ENCODE assay signal across 1 cellular context in the genomic region with DNA sequence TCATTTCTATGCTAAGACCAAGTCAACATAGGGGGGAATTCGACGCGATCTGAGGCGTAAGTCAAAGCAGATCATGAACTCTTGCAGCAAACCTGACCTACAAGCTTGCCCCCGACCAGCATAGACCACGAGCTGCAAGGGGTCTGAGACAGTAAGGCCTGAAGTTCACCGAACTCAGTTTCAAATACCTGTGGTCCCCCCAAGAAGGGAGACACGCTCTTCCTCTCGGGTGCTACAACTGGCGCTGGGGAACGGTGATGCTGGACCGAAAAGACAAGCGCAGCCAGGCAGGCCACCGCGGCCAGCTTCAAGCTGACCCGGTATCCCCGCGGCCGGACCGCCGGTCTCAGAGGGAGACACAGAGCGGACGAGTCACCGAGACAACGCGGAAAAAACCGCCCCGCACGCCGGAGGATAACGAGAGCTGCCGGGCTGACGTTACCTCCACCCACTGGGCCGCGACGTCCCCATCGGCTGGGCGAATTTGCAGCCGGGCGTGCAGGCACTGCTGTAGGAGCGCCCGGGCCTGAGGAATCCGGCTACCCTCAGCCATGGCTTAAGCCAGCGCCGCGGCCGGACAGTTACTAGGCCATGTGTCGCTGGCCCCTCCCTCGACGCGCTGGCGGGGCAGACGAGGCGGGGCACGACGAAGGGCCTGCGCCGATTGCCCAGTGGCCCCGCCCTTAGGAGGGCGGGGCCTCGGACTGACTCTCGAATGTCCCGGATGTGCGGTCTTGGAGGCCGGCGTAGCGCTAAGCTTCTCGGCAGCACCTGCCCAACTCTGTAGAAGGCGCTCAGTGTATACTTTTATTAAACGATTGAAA.
A peak's percentile ranks its signal among the peaks of the same experiment; 100 is the strongest.
TF ChIP-seq lines count a peak whose summit lies in the region.

A gene (minus strand): TSS at position 666 of the 824 bp plus-strand sequence. CDS start 113 bp downstream, at position 553.

TF ChIP-seq in WTC11, 78 proteins besides CTCF, POLR2A, EP300 and RAD21 (continued from another document):
- TF ChIP-seq, protein P1, sequence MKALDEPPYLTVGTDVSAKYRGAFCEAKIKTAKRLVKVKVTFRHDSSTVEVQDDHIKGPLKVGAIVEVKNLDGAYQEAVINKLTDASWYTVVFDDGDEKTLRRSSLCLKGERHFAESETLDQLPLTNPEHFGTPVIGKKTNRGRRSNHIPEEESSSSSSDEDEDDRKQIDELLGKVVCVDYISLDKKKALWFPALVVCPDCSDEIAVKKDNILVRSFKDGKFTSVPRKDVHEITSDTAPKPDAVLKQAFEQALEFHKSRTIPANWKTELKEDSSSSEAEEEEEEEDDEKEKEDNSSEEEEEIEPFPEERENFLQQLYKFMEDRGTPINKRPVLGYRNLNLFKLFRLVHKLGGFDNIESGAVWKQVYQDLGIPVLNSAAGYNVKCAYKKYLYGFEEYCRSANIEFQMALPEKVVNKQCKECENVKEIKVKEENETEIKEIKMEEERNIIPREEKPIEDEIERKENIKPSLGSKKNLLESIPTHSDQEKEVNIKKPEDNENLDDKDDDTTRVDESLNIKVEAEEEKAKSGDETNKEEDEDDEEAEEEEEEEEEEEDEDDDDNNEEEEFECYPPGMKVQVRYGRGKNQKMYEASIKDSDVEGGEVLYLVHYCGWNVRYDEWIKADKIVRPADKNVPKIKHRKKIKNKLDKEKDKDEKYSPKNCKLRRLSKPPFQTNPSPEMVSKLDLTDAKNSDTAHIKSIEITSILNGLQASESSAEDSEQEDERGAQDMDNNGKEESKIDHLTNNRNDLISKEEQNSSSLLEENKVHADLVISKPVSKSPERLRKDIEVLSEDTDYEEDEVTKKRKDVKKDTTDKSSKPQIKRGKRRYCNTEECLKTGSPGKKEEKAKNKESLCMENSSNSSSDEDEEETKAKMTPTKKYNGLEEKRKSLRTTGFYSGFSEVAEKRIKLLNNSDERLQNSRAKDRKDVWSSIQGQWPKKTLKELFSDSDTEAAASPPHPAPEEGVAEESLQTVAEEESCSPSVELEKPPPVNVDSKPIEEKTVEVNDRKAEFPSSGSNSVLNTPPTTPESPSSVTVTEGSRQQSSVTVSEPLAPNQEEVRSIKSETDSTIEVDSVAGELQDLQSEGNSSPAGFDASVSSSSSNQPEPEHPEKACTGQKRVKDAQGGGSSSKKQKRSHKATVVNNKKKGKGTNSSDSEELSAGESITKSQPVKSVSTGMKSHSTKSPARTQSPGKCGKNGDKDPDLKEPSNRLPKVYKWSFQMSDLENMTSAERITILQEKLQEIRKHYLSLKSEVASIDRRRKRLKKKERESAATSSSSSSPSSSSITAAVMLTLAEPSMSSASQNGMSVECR (CRISPR knock-in tag; IDR thresholded peaks at IDR 0.05; ENCODE audit: borderline replicate concordance): peak; percentile 70; the same call in 1 of the 2 replicates
- peak; percentile 65 for TF ChIP-seq CREM (CRISPR knock-in tag; IDR thresholded peaks at IDR 0.05)
